ENCODE assay signal across 3 cellular contexts in genomic region chr7:135459076-135459475, GRCh38.
TF ChIP-seq lines count a peak whose summit lies in the region.

No MANE protein-coding gene starts in this region.

TF ChIP-seq in GM23338, 12 proteins besides CTCF, POLR2A, EP300 and RAD21 (continues in another document):
- TF ChIP-seq EZH2phosphoT487 (IDR thresholded peaks at IDR 0.05; ENCODE audit: unreplicated experiment) (no peak), CREB1 (CRISPR knock-in tag; IDR thresholded peaks at IDR 0.05; ENCODE audit: low read depth) (no peak), EZH2 (IDR thresholded peaks at IDR 0.05; ENCODE audit: low read depth, unreplicated experiment) (no peak), STAT1 (IDR thresholded peaks at IDR 0.05; ENCODE audit: unreplicated experiment) (no peak), JUNB (IDR thresholded peaks at IDR 0.05; ENCODE audit: unreplicated experiment) (no peak), NANOG (IDR thresholded peaks at IDR 0.05; ENCODE audit: borderline replicate concordance) (no peak), ZNF331 (CRISPR knock-in tag; IDR thresholded peaks at IDR 0.05; ENCODE audit: low read depth) (no peak), ZNF462 (CRISPR knock-in tag; IDR thresholded peaks at IDR 0.05) (no peak)

TF ChIP-seq in endothelial cell of umbilical vein, 7 proteins besides CTCF, POLR2A, EP300 and RAD21:
- TF ChIP-seq MYC (IDR thresholded peaks at IDR 0.05; ENCODE audit: low read depth, low read length) = no peak
- TF ChIP-seq FOS (IDR thresholded peaks at IDR 0.05; ENCODE audit: borderline replicate concordance, insufficient read depth, low read length) = no peak
- no peak for TF ChIP-seq POLR2AphosphoS5 (IDR thresholded peaks at IDR 0.05; ENCODE audit: insufficient read depth, low read depth, low read length)
- TF ChIP-seq MAX (IDR thresholded peaks at IDR 0.05; ENCODE audit: insufficient read depth, insufficient read length) = no peak

TF ChIP-seq in WTC11, 78 proteins besides CTCF, POLR2A, EP300 and RAD21:
- TF ChIP-seq E2F1 (CRISPR knock-in tag; IDR thresholded peaks at IDR 0.05) (no peak), IRF2 (CRISPR knock-in tag; IDR thresholded peaks at IDR 0.05; ENCODE audit: borderline replicate concordance, low read depth) (no peak), ELF4 (CRISPR knock-in tag; IDR thresholded peaks at IDR 0.05; ENCODE audit: low read depth) (no peak), KAT7 (CRISPR knock-in tag; IDR thresholded peaks at IDR 0.05; ENCODE audit: borderline replicate concordance) (no peak), SOX15 (CRISPR knock-in tag; IDR thresholded peaks at IDR 0.05) (no peak), STAT6 (CRISPR knock-in tag; conservative IDR thresholded peaks at IDR 0.05; ENCODE audit: low read depth) (no peak), ATF2 (CRISPR knock-in tag; IDR thresholded peaks at IDR 0.05; ENCODE audit: borderline replicate concordance, low read depth) (no peak), NFATC4 (CRISPR knock-in tag; IDR thresholded peaks at IDR 0.05) (no peak)
